In genomic region chr12:1186298-1186697, GRCh38 we compare ENCODE assay signal across 1 cellular context.
TF ChIP-seq lines count a peak whose summit lies in the region.

No MANE protein-coding gene starts in this region.

TF ChIP-seq in GM23338, 12 proteins besides CTCF, POLR2A, EP300 and RAD21 (continued from another document):
- TF ChIP-seq, protein P1, sequence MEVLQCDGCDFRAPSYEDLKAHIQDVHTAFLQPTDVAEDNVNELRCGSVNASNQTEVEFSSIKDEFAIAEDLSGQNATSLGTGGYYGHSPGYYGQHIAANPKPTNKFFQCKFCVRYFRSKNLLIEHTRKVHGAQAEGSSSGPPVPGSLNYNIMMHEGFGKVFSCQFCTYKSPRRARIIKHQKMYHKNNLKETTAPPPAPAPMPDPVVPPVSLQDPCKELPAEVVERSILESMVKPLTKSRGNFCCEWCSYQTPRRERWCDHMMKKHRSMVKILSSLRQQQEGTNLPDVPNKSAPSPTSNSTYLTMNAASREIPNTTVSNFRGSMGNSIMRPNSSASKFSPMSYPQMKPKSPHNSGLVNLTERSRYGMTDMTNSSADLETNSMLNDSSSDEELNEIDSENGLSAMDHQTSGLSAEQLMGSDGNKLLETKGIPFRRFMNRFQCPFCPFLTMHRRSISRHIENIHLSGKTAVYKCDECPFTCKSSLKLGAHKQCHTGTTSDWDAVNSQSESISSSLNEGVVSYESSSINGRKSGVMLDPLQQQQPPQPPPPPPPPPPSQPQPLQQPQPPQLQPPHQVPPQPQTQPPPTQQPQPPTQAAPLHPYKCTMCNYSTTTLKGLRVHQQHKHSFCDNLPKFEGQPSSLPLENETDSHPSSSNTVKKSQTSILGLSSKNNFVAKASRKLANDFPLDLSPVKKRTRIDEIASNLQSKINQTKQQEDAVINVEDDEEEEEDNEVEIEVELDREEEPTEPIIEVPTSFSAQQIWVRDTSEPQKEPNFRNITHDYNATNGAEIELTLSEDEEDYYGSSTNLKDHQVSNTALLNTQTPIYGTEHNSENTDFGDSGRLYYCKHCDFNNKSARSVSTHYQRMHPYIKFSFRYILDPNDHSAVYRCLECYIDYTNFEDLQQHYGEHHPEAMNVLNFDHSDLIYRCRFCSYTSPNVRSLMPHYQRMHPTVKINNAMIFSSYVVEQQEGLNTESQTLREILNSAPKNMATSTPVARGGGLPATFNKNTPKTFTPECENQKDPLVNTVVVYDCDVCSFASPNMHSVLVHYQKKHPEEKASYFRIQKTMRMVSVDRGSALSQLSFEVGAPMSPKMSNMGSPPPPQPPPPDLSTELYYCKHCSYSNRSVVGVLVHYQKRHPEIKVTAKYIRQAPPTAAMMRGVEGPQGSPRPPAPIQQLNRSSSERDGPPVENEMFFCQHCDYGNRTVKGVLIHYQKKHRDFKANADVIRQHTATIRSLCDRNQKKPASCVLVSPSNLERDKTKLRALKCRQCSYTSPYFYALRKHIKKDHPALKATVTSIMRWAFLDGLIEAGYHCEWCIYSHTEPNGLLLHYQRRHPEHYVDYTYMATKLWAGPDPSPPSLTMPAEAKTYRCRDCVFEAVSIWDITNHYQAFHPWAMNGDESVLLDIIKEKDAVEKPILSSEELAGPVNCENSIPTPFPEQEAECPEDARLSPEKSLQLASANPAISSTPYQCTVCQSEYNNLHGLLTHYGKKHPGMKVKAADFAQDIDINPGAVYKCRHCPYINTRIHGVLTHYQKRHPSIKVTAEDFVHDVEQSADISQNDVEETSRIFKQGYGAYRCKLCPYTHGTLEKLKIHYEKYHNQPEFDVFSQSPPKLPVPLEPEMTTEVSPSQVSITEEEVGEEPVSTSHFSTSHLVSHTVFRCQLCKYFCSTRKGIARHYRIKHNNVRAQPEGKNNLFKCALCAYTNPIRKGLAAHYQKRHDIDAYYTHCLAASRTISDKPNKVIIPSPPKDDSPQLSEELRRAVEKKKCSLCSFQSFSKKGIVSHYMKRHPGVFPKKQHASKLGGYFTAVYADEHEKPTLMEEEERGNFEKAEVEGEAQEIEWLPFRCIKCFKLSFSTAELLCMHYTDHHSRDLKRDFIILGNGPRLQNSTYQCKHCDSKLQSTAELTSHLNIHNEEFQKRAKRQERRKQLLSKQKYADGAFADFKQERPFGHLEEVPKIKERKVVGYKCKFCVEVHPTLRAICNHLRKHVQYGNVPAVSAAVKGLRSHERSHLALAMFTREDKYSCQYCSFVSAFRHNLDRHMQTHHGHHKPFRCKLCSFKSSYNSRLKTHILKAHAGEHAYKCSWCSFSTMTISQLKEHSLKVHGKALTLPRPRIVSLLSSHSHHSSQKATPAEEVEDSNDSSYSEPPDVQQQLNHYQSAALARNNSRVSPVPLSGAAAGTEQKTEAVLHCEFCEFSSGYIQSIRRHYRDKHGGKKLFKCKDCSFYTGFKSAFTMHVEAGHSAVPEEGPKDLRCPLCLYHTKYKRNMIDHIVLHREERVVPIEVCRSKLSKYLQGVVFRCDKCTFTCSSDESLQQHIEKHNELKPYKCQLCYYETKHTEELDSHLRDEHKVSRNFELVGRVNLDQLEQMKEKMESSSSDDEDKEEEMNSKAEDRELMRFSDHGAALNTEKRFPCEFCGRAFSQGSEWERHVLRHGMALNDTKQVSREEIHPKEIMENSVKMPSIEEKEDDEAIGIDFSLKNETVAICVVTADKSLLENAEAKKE (CRISPR knock-in tag; IDR thresholded peaks at IDR 0.05) = no peak
